In the genomic region with DNA sequence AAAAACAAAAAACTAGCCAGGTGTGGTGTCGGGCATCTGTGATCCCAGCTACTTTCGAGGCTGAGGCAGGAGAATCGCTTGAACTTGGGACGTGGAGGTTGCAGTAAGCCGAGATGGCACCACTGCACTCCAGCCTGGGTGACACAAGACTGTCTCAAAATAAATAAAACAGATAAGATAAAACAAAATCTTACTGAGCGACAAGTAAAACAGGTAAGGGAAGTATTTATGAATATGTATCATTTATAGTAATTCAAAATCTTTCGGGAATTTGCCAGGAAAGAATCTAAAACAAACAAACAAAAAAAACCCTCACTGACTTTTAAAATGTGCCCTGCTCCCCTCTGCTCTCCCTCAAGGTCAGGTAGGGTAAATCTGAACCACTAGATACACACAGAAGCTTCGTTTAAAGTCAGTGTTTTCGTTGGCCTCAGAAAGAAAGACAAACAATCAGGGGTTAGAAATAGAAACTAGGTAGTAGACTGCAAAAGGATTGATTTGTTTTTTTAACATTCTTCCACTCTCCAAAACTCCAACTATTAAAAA, we compare ENCODE assay signal across 1 cellular context.
TF ChIP-seq lines count a peak whose summit lies in the region.

No MANE protein-coding gene starts in this region.

TF ChIP-seq in GM23338, 12 proteins besides CTCF, POLR2A, EP300 and RAD21 (continued from another document):
- TF ChIP-seq, protein P1, sequence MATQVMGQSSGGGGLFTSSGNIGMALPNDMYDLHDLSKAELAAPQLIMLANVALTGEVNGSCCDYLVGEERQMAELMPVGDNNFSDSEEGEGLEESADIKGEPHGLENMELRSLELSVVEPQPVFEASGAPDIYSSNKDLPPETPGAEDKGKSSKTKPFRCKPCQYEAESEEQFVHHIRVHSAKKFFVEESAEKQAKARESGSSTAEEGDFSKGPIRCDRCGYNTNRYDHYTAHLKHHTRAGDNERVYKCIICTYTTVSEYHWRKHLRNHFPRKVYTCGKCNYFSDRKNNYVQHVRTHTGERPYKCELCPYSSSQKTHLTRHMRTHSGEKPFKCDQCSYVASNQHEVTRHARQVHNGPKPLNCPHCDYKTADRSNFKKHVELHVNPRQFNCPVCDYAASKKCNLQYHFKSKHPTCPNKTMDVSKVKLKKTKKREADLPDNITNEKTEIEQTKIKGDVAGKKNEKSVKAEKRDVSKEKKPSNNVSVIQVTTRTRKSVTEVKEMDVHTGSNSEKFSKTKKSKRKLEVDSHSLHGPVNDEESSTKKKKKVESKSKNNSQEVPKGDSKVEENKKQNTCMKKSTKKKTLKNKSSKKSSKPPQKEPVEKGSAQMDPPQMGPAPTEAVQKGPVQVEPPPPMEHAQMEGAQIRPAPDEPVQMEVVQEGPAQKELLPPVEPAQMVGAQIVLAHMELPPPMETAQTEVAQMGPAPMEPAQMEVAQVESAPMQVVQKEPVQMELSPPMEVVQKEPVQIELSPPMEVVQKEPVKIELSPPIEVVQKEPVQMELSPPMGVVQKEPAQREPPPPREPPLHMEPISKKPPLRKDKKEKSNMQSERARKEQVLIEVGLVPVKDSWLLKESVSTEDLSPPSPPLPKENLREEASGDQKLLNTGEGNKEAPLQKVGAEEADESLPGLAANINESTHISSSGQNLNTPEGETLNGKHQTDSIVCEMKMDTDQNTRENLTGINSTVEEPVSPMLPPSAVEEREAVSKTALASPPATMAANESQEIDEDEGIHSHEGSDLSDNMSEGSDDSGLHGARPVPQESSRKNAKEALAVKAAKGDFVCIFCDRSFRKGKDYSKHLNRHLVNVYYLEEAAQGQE (IDR thresholded peaks at IDR 0.05; ENCODE audit: unreplicated experiment): no peak
- TF ChIP-seq JUNB (IDR thresholded peaks at IDR 0.05; ENCODE audit: unreplicated experiment) (no peak), CREB1 (CRISPR knock-in tag; IDR thresholded peaks at IDR 0.05; ENCODE audit: low read depth) (no peak), STAT1 (IDR thresholded peaks at IDR 0.05; ENCODE audit: unreplicated experiment) (no peak), EZH2phosphoT487 (IDR thresholded peaks at IDR 0.05; ENCODE audit: unreplicated experiment) (no peak), ZNF331 (CRISPR knock-in tag; IDR thresholded peaks at IDR 0.05; ENCODE audit: low read depth) (no peak), POLR2AphosphoS5 (IDR thresholded peaks at IDR 0.05; ENCODE audit: low read depth) (no peak), NANOG (IDR thresholded peaks at IDR 0.05; ENCODE audit: borderline replicate concordance) (no peak), EZH2 (IDR thresholded peaks at IDR 0.05; ENCODE audit: low read depth, unreplicated experiment) (no peak)
- TF ChIP-seq, protein P2, sequence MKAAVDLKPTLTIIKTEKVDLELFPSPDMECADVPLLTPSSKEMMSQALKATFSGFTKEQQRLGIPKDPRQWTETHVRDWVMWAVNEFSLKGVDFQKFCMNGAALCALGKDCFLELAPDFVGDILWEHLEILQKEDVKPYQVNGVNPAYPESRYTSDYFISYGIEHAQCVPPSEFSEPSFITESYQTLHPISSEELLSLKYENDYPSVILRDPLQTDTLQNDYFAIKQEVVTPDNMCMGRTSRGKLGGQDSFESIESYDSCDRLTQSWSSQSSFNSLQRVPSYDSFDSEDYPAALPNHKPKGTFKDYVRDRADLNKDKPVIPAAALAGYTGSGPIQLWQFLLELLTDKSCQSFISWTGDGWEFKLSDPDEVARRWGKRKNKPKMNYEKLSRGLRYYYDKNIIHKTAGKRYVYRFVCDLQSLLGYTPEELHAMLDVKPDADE (IDR thresholded peaks at IDR 0.05): no peak
- TF ChIP-seq, protein P3, sequence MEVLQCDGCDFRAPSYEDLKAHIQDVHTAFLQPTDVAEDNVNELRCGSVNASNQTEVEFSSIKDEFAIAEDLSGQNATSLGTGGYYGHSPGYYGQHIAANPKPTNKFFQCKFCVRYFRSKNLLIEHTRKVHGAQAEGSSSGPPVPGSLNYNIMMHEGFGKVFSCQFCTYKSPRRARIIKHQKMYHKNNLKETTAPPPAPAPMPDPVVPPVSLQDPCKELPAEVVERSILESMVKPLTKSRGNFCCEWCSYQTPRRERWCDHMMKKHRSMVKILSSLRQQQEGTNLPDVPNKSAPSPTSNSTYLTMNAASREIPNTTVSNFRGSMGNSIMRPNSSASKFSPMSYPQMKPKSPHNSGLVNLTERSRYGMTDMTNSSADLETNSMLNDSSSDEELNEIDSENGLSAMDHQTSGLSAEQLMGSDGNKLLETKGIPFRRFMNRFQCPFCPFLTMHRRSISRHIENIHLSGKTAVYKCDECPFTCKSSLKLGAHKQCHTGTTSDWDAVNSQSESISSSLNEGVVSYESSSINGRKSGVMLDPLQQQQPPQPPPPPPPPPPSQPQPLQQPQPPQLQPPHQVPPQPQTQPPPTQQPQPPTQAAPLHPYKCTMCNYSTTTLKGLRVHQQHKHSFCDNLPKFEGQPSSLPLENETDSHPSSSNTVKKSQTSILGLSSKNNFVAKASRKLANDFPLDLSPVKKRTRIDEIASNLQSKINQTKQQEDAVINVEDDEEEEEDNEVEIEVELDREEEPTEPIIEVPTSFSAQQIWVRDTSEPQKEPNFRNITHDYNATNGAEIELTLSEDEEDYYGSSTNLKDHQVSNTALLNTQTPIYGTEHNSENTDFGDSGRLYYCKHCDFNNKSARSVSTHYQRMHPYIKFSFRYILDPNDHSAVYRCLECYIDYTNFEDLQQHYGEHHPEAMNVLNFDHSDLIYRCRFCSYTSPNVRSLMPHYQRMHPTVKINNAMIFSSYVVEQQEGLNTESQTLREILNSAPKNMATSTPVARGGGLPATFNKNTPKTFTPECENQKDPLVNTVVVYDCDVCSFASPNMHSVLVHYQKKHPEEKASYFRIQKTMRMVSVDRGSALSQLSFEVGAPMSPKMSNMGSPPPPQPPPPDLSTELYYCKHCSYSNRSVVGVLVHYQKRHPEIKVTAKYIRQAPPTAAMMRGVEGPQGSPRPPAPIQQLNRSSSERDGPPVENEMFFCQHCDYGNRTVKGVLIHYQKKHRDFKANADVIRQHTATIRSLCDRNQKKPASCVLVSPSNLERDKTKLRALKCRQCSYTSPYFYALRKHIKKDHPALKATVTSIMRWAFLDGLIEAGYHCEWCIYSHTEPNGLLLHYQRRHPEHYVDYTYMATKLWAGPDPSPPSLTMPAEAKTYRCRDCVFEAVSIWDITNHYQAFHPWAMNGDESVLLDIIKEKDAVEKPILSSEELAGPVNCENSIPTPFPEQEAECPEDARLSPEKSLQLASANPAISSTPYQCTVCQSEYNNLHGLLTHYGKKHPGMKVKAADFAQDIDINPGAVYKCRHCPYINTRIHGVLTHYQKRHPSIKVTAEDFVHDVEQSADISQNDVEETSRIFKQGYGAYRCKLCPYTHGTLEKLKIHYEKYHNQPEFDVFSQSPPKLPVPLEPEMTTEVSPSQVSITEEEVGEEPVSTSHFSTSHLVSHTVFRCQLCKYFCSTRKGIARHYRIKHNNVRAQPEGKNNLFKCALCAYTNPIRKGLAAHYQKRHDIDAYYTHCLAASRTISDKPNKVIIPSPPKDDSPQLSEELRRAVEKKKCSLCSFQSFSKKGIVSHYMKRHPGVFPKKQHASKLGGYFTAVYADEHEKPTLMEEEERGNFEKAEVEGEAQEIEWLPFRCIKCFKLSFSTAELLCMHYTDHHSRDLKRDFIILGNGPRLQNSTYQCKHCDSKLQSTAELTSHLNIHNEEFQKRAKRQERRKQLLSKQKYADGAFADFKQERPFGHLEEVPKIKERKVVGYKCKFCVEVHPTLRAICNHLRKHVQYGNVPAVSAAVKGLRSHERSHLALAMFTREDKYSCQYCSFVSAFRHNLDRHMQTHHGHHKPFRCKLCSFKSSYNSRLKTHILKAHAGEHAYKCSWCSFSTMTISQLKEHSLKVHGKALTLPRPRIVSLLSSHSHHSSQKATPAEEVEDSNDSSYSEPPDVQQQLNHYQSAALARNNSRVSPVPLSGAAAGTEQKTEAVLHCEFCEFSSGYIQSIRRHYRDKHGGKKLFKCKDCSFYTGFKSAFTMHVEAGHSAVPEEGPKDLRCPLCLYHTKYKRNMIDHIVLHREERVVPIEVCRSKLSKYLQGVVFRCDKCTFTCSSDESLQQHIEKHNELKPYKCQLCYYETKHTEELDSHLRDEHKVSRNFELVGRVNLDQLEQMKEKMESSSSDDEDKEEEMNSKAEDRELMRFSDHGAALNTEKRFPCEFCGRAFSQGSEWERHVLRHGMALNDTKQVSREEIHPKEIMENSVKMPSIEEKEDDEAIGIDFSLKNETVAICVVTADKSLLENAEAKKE (CRISPR knock-in tag; IDR thresholded peaks at IDR 0.05): no peak
